1 cellular context compared by ENCODE assay signal in the genomic region with DNA sequence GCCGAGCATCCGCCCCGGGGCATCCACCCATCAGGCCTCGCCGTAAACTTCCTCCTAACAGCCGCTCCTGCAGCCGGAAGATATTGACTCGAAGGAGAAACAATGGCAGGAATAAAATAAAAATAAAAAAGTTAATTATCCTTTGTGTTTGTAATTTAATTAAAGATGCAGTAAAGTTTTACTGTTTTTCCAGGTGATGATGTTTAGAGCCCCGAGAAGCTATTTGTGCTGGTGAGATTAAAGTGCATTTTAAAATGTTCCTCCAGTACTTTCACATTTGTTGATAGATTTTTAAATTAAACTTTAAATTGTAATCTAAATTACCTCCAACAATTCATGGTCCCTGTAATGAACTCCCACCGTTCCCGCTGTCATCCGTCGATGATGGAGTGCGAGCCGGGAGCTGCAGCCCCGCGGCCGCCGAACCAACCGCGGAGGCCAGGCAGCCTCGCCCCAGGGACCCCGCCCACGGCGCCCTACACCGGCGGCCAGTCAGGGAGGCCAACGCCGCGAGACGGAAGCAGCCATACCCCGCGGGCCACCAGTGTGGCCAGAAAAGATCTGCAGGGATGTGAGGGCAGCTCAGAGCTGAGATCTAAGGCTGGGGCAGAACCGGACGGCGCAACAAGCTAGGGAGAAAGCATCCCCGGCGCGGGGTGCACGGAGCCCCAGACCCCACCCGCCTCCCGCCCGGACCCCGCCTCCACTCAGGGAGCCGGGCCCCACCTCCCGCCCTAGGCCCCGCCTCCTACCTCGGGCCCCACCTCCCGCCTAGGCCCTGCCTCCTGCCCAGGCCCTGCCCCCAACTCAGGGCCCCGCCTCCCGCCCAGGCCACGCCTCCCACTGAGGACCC.
TF ChIP-seq lines count a peak whose summit lies in the region.

No MANE protein-coding gene starts in this region.

TF ChIP-seq in K562, 482 proteins besides CTCF, POLR2A, EP300 and RAD21 (continued from another document and continues in another):
- TF ChIP-seq, protein P1, sequence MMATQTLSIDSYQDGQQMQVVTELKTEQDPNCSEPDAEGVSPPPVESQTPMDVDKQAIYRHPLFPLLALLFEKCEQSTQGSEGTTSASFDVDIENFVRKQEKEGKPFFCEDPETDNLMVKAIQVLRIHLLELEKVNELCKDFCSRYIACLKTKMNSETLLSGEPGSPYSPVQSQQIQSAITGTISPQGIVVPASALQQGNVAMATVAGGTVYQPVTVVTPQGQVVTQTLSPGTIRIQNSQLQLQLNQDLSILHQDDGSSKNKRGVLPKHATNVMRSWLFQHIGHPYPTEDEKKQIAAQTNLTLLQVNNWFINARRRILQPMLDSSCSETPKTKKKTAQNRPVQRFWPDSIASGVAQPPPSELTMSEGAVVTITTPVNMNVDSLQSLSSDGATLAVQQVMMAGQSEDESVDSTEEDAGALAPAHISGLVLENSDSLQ (IDR thresholded peaks at IDR 0.05) = peak; percentile 76
- TF ChIP-seq POLR2B (IDR thresholded peaks at IDR 0.05; ENCODE audit: low read depth, partially characterized antibody) = peak; percentile 30
- TF ChIP-seq ZNF239 (CRISPR knock-in tag; IDR thresholded peaks at IDR 0.05) = no peak
- TF ChIP-seq ZNF639 (CRISPR knock-in tag; conservative IDR thresholded peaks at IDR 0.05 in 1 of 2, IDR thresholded peaks at IDR 0.05 in 1 of 2) = peak in 1 of 2 experiments; percentile 64; a peak in 1 of 4 replicates
- peak; percentile 60 for TF ChIP-seq GABPA (tag; conservative IDR thresholded peaks at IDR 0.05; ENCODE audit: low read depth)
- TF ChIP-seq ZFP30 (CRISPR knock-in tag; IDR thresholded peaks at IDR 0.05; ENCODE audit: borderline replicate concordance) = no peak
- TF ChIP-seq DDX20 (tag; IDR thresholded peaks at IDR 0.05; ENCODE audit: low read depth) = no peak
- TF ChIP-seq, protein P2, sequence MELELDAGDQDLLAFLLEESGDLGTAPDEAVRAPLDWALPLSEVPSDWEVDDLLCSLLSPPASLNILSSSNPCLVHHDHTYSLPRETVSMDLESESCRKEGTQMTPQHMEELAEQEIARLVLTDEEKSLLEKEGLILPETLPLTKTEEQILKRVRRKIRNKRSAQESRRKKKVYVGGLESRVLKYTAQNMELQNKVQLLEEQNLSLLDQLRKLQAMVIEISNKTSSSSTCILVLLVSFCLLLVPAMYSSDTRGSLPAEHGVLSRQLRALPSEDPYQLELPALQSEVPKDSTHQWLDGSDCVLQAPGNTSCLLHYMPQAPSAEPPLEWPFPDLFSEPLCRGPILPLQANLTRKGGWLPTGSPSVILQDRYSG (tag; conservative IDR thresholded peaks at IDR 0.05; ENCODE audit: low read depth) = no peak
- peak in 2 of 3 experiments; percentile 54 for TF ChIP-seq YY1 (IDR thresholded peaks at IDR 0.05; ENCODE audit: borderline replicate concordance in 1 of 3, control insufficient read depth in 1 of 3, extremely low read depth in 1 of 3, insufficient read depth in 3 of 3, insufficient read length in 1 of 3, insufficient replicate concordance in 2 of 3, low read depth in 1 of 3, low read length in 2 of 3)
- TF ChIP-seq, protein P3, sequence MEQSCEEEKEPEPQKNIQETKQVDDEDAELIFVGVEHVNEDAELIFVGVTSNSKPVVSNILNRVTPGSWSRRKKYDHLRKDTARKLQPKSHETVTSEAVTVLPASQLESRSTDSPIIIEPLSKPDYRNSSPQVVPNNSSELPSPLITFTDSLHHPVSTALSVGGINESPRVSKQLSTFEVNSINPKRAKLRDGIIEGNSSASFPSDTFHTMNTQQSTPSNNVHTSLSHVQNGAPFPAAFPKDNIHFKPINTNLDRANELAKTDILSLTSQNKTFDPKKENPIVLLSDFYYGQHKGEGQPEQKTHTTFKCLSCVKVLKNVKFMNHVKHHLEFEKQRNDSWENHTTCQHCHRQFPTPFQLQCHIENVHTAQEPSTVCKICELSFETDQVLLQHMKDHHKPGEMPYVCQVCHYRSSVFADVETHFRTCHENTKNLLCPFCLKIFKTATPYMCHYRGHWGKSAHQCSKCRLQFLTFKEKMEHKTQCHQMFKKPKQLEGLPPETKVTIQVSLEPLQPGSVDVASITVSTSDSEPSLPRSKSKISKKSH (CRISPR knock-in tag; IDR thresholded peaks at IDR 0.05) = no peak
- TF ChIP-seq ZNF75A (CRISPR knock-in tag; IDR thresholded peaks at IDR 0.05) = no peak
- TF ChIP-seq, protein P4, sequence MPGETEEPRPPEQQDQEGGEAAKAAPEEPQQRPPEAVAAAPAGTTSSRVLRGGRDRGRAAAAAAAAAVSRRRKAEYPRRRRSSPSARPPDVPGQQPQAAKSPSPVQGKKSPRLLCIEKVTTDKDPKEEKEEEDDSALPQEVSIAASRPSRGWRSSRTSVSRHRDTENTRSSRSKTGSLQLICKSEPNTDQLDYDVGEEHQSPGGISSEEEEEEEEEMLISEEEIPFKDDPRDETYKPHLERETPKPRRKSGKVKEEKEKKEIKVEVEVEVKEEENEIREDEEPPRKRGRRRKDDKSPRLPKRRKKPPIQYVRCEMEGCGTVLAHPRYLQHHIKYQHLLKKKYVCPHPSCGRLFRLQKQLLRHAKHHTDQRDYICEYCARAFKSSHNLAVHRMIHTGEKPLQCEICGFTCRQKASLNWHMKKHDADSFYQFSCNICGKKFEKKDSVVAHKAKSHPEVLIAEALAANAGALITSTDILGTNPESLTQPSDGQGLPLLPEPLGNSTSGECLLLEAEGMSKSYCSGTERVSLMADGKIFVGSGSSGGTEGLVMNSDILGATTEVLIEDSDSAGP (CRISPR knock-in tag; IDR thresholded peaks at IDR 0.05) = no peak
- no peak for TF ChIP-seq PTRF (tag; IDR thresholded peaks at IDR 0.05)
- no peak for TF ChIP-seq MYNN (IDR thresholded peaks at IDR 0.05)
- TF ChIP-seq MYNN (CRISPR knock-in tag; IDR thresholded peaks at IDR 0.05) = no peak
- no peak for TF ChIP-seq ZMIZ1 (IDR thresholded peaks at IDR 0.05; ENCODE audit: low read depth in 2 of 2, low read length in 2 of 2)
- TF ChIP-seq SUPT5H (IDR thresholded peaks at IDR 0.05) = peak; percentile 45; the same call in 1 of the 2 replicates
- TF ChIP-seq, protein P5, sequence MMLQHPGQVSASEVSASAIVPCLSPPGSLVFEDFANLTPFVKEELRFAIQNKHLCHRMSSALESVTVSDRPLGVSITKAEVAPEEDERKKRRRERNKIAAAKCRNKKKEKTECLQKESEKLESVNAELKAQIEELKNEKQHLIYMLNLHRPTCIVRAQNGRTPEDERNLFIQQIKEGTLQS (IDR thresholded peaks at IDR 0.05) = no peak
- TF ChIP-seq, protein P5 (CRISPR knock-in tag; conservative IDR thresholded peaks at IDR 0.05) = no peak
- TF ChIP-seq HMG20B (CRISPR knock-in tag; IDR thresholded peaks at IDR 0.05) = no peak
- TF ChIP-seq CREBBP (IDR thresholded peaks at IDR 0.05; ENCODE audit: low read depth, low read length) = no peak
- TF ChIP-seq, protein P6, sequence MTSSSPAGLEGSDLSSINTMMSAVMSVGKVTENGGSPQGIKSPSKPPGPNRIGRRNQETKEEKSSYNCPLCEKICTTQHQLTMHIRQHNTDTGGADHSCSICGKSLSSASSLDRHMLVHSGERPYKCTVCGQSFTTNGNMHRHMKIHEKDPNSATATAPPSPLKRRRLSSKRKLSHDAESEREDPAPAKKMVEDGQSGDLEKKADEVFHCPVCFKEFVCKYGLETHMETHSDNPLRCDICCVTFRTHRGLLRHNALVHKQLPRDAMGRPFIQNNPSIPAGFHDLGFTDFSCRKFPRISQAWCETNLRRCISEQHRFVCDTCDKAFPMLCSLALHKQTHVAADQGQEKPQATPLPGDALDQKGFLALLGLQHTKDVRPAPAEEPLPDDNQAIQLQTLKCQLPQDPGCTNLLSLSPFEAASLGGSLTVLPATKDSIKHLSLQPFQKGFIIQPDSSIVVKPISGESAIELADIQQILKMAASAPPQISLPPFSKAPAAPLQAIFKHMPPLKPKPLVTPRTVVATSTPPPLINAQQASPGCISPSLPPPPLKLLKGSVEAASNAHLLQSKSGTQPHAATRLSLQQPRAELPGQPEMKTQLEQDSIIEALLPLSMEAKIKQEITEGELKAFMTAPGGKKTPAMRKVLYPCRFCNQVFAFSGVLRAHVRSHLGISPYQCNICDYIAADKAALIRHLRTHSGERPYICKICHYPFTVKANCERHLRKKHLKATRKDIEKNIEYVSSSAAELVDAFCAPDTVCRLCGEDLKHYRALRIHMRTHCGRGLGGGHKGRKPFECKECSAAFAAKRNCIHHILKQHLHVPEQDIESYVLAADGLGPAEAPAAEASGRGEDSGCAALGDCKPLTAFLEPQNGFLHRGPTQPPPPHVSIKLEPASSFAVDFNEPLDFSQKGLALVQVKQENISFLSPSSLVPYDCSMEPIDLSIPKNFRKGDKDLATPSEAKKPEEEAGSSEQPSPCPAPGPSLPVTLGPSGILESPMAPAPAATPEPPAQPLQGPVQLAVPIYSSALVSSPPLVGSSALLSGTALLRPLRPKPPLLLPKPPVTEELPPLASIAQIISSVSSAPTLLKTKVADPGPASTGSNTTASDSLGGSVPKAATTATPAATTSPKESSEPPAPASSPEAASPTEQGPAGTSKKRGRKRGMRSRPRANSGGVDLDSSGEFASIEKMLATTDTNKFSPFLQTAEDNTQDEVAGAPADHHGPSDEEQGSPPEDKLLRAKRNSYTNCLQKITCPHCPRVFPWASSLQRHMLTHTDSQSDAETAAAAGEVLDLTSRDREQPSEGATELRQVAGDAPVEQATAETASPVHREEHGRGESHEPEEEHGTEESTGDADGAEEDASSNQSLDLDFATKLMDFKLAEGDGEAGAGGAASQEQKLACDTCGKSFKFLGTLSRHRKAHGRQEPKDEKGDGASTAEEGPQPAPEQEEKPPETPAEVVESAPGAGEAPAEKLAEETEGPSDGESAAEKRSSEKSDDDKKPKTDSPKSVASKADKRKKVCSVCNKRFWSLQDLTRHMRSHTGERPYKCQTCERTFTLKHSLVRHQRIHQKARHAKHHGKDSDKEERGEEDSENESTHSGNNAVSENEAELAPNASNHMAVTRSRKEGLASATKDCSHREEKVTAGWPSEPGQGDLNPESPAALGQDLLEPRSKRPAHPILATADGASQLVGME (CRISPR knock-in tag; IDR thresholded peaks at IDR 0.05) = no peak
- no peak for TF ChIP-seq AFF1 (IDR thresholded peaks at IDR 0.05; ENCODE audit: low read depth in 1 of 2, partially characterized antibody in 2 of 2)
- no peak for TF ChIP-seq BACH1 (tag; IDR thresholded peaks at IDR 0.05)
- TF ChIP-seq, protein P7, sequence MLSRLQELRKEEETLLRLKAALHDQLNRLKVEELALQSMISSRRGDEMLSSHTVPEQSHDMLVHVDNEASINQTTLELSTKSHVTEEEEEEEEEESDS (CRISPR knock-in tag; IDR thresholded peaks at IDR 0.05) = no peak
- no peak for TF ChIP-seq GTF2A2 (tag; IDR thresholded peaks at IDR 0.05)
- TF ChIP-seq L3MBTL2 (IDR thresholded peaks at IDR 0.05) = no peak
- TF ChIP-seq RBFOX2 (IDR thresholded peaks at IDR 0.05; ENCODE audit: low read depth, low read length) = peak; percentile 75
- no peak for TF ChIP-seq BRD4 (IDR thresholded peaks at IDR 0.05)
